Comparison of ENCODE assay signal across 14 cellular contexts in the genomic region with DNA sequence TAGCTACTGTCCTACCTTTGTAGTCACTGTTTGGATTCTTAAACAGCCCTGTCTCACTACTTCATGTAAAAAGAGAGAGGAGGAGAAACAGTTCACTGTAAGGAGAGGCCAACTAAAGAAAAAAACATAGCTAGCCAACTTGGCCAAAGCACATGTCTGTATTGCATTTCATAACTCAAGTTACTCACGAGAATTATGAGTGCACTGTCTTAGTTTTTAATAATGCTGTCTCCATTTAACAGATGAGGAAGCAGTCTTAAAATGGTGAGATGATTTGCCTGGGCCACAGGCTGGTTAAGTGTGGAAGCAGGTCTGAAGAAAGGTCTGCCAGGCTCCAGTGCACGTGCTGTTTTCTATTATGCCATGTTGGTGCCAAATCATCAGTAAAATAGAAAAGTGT.
DNase-seq lines count a peak whose midpoint lies in the region; ATAC-seq, FAIRE-seq and TF ChIP-seq lines count a peak whose summit lies in the region.
"Had no signal": no experiment of that assay in that cellular context is flagged by ENCODE, and none has a peak within 500 bp of the region (broad histone marks: within the 10 kb centered on the region; RNA-seq: fewer than 3 reads in every experiment).

No MANE protein-coding gene starts in this region.

- in situ Hi-C loops in GM13977 (cut with MboI; ENCODE audit: low pct_unique_long_range_greater_than_20kb, low sequenced_read_pairs, unreplicated experiment): no loop called here

- peaks cover 30% of the 10 kb centered on the region for H4K20me1 ChIP-seq in OCI-LY3 (ENCODE audit: insufficient read depth, low read length)

- FAIRE-seq in pancreas (lab: Jason Lieb, UNC): peak; percentile 5
- FAIRE-seq: colon had no signal

- no peak for TF ChIP-seq EP300 in gastroesophageal sphincter (IDR thresholded peaks at IDR 0.05)

- H3K4me1 ChIP-seq in OCI-LY3 (ENCODE audit: low read length) (peaks cover 21% of the 10 kb centered on the region), gastroesophageal sphincter (peaks cover 5 to 45% (median 15%) of the 10 kb centered on the region in 3 donors), pancreas (peaks cover 0 to 4% (median 0%) of the 10 kb centered on the region in 3 donors)

- H3K9me3 ChIP-seq in OCI-LY3 (ENCODE audit: insufficient read depth, low read length) (no peaks in the 10 kb centered on the region), gastroesophageal sphincter (no peaks in the 10 kb centered on the region), pancreas (no peaks in the 10 kb centered on the region)
- H3K9me3 ChIP-seq: ovary, tibial nerve had no signal

- H3K4me3 ChIP-seq in OCI-LY3 (ENCODE audit: low read length) (no peak overlapping the region), gastroesophageal sphincter (no peak overlapping the region), pancreas (no peak overlapping the region)
- H3K4me3 ChIP-seq: ovary, tibial nerve had no signal

- H3K36me3 ChIP-seq in OCI-LY3 (replicated peaks; ENCODE audit: low read depth, low read length) (peaks cover 21% of the 10 kb centered on the region), gastroesophageal sphincter (no peaks in the 10 kb centered on the region), pancreas (no peaks in the 10 kb centered on the region)
- H3K36me3 ChIP-seq: ovary had no signal

- peak overlapping the region; percentile 25 for H3K4me2 ChIP-seq in OCI-LY3 (ENCODE audit: low read length)

- WGBS in gastroesophageal sphincter (ENCODE audit: low coverage in 1 of 2), 2 donors: 10 to 34% methylated on average over 2 of the region's 2 CpGs
- WGBS in pancreas, 2 donors: 75 to 79% methylated on average over 2 of the region's 2 CpGs

- H3K9ac ChIP-seq in OCI-LY3 (ENCODE audit: low read length): 0 out of 2 replicates have a peak overlapping the region, but pooled peaks have one; percentile 0

- no peak for TF ChIP-seq CTCF in OCI-LY3 (IDR thresholded peaks at IDR 0.05; ENCODE audit: low read depth, low read length)
- TF ChIP-seq CTCF in gastroesophageal sphincter (IDR thresholded peaks at IDR 0.05): no peak
- TF ChIP-seq CTCF in pancreas (IDR thresholded peaks at IDR 0.05): no peak
- TF ChIP-seq CTCF in GM13977 (IDR thresholded peaks at IDR 0.05; ENCODE audit: extremely low read depth, insufficient read depth, missing control alignments): no peak

- no peak for TF ChIP-seq POLR2A in gastroesophageal sphincter (IDR thresholded peaks at IDR 0.05)

- intact Hi-C loops in pancreas (cut with DNase I): no loop called here

- no peak overlapping the region for H2AFZ ChIP-seq in OCI-LY3 (ENCODE audit: low read depth, low read length)

- peak overlapping the region; percentile 43 for H3K27ac ChIP-seq in OCI-LY3 (ENCODE audit: low read length)
- peak overlapping the region in 3 of 4 donors; percentile 52 to 68 (median 68) for H3K27ac ChIP-seq in gastroesophageal sphincter
- no peak overlapping the region for H3K27ac ChIP-seq in pancreas
- H3K27ac ChIP-seq: HL-60, ovary had no signal

- DNase-seq in GM03348 (ENCODE audit: low spot score) (peak; percentile 54), pancreas (no peak), NOMO-1 treated with DMSO at 0.1 percent for 48 hours (lab: John Stamatoyannopoulos, UW; ENCODE audit: unreplicated experiment) (no peak), GM13977 (ENCODE audit: low spot score) (no peak), ureter (ENCODE audit: low spot score) (no peak), NCI-H345 treated with DMSO at 0.1 percent for 48 hours (lab: John Stamatoyannopoulos, UW; ENCODE audit: unreplicated experiment) (no peak)
- DNase-seq: activated naive CD8-positive, alpha-beta T cell treated with anti-CD3 and anti-CD28 coated beads, Interleukin-2, amount 50 U/mL, for 24 hours; NCI-H2171 treated with DMSO at 0.1 percent for 48 hours; ovary had no signal

- no peaks in the 10 kb centered on the region for H3K27me3 ChIP-seq in OCI-LY3 (ENCODE audit: low read depth, low read length)
- H3K27me3 ChIP-seq in gastroesophageal sphincter: no peaks in the 10 kb centered on the region
- H3K27me3 ChIP-seq in pancreas: no peaks in the 10 kb centered on the region
- H3K27me3 ChIP-seq: ovary, tibial nerve had no signal

- ATAC-seq in gastroesophageal sphincter: peak; percentile 79
- peak in 2 of 4 donors; percentile 14 to 45 for ATAC-seq in pancreas
- ATAC-seq: activated naive CD8-positive, alpha-beta T cell treated with anti-CD3 and anti-CD28 coated beads, Interleukin-2, amount 50 U/mL, for 24 hours had no signal

- H3K79me2 ChIP-seq in OCI-LY3 (ENCODE audit: low read length): peaks cover 51% of the 10 kb centered on the region

Comparison
In these comparisons a context has a peak if more than half of its experiments do, and no peak if none do; other contexts are left out.
1. H3K27ac ChIP-seq: peak in OCI-LY3 (single experiment) and gastroesophageal sphincter (3 of 4); none in pancreas (0 of 4).